ENCODE assay signal across 8 cellular contexts in the genomic region with DNA sequence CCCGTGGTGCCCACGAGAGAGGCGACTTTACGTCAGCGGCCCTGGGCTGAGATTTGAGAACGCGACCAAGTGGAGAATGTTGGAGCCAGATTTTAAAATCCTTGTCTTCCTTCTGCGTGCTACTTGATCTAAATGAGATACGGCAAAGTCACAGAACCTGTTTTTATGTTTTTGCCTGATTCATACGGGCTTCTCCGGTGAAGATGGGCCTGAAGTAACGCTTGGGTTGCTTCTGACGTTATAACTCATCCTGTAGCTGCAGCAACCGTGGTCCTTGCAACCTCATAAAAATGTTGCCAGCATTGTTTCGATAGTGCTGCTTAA. TPM values are rescaled to one million over a fixed set of nuclear protein-coding genes. Genes with fewer than 3 reads are reported as not detected.
DNase-seq lines count a peak whose midpoint lies in the region; ATAC-seq and TF ChIP-seq lines count a peak whose summit lies in the region.

No MANE protein-coding gene starts in this region.

- 12 to 16% methylated on average over 14 to 15 of the region's 15 CpGs for WGBS in lower leg skin, 2 donors

- H3K36me3 Mint-ChIP-seq in CD4-positive, alpha-beta T cell (ENCODE audit: low read depth), result peaks cover 33% of the 10 kb centered on the region
- H3K36me3 Mint-ChIP-seq in type B pancreatic cell, result peaks cover 8% of the 10 kb centered on the region

- peaks cover 13% of the 10 kb centered on the region for H3K4me1 ChIP-seq in HUES48 (ENCODE audit: control insufficient read depth, insufficient read depth, low read length)

- H3K4me3 ChIP-seq in HUES48 (ENCODE audit: low read depth, low read length), result peak overlapping the region; percentile 92
- peak overlapping the region; percentile 98 for H3K4me3 ChIP-seq in brain microvascular endothelial cell (ENCODE audit: low read depth, low read length)
- peak overlapping the region; percentile 82 for H3K4me3 ChIP-seq in lower leg skin (ENCODE audit: low read depth, poor library complexity, severe bottlenecking)

- TF ChIP-seq CTCF in CD4-positive, alpha-beta T cell (IDR thresholded peaks at IDR 0.05), result no peak
- TF ChIP-seq CTCF in brain microvascular endothelial cell (IDR thresholded peaks at IDR 0.05; ENCODE audit: low read depth, low read length, missing control alignments), result no peak
- TF ChIP-seq CTCF in lower leg skin (IDR thresholded peaks at IDR 0.05), result no peak
- TF ChIP-seq CTCF in type B pancreatic cell (conservative IDR thresholded peaks at IDR 0.05), result no peak

- no peak for ATAC-seq in CD4-positive, alpha-beta T cell (ENCODE audit: poor library complexity)

- in situ Hi-C loops in brain microvascular endothelial cell (cut with HindIII; ENCODE audit: low pct_ligation_motif_present, low sequenced_read_pairs), result no loop called here

- no peaks in the 10 kb centered on the region for H3K9me3 Mint-ChIP-seq in CD4-positive, alpha-beta T cell
- no peaks in the 10 kb centered on the region for H3K9me3 Mint-ChIP-seq in type B pancreatic cell

- CTCF ChIA-PET in CD4-positive, alpha-beta T cell (lab: Charles Lee), result no interaction called here

- peak overlapping the region; percentile 96 for H3K4me3 Mint-ChIP-seq in CD4-positive, alpha-beta T cell
- H3K4me3 Mint-ChIP-seq in type B pancreatic cell, result peak overlapping the region; percentile 90

- no peaks in the 10 kb centered on the region for H3K27me3 Mint-ChIP-seq in CD4-positive, alpha-beta T cell
- no peaks in the 10 kb centered on the region for H3K27me3 Mint-ChIP-seq in type B pancreatic cell

- peak overlapping the region; percentile 90 for H3K27ac ChIP-seq in CD4-positive, alpha-beta T cell (ENCODE audit: low read depth, low read length)
- H3K27ac ChIP-seq in HUES48 (ENCODE audit: low read depth, low read length) (peak overlapping the region; percentile 44), brain microvascular endothelial cell (peak overlapping the region; percentile 88)

- intact Hi-C loops in CD4-positive, alpha-beta T cell (cut with DNase I, micrococcal nuclease), result loop anchor here (5.0 to 10.0 kb wide), 7 partner anchors 331 to 1966 kb away; a partner anchor contains a TSS
- intact Hi-C loops in lower leg skin (cut with DNase I; ENCODE audit: low total_unique reads), result no loop called here

- H3K27me3 ChIP-seq in CD4-positive, alpha-beta T cell (ENCODE audit: control insufficient read depth, insufficient read depth, low read length), result no peaks in the 10 kb centered on the region
- H3K27me3 ChIP-seq in HUES48 (ENCODE audit: control insufficient read depth, insufficient read depth, low read length) (no peaks in the 10 kb centered on the region), brain microvascular endothelial cell (replicated peaks) (no peaks in the 10 kb centered on the region)

- DNase-seq in CD4-positive, alpha-beta T cell, result peak in 2 of 10 experiments; percentile 1
- no peak for DNase-seq in brain microvascular endothelial cell
- DNase-seq in lower leg skin (ENCODE audit: low spot score in 2 of 2), result no peak
- DNase-seq in type B pancreatic cell (ENCODE audit: extremely low spot score, unreplicated experiment), result no peak
- no peak for DNase-seq in AG20443 (ENCODE audit: low spot score)
- DNase-seq in HUDEP-2 (lab: John Stamatoyannopoulos, UW; ENCODE audit: unreplicated experiment in 76 of 76), result no peak
- DNase-seq in NCI-H82 (lab: John Stamatoyannopoulos, UW), result no peak

- peak overlapping the region; percentile 74 for H3K9ac ChIP-seq in HUES48 (ENCODE audit: low read depth, low read length)

- no peaks in the 10 kb centered on the region for H3K9me3 ChIP-seq in CD4-positive, alpha-beta T cell (ENCODE audit: control insufficient read depth, low read length)
- H3K9me3 ChIP-seq in HUES48 (ENCODE audit: control insufficient read depth, insufficient read depth, low read length), result no peaks in the 10 kb centered on the region

- peaks cover 57% of the 10 kb centered on the region for H3K4me1 Mint-ChIP-seq in CD4-positive, alpha-beta T cell (ENCODE audit: low read depth)
- peaks cover 21% of the 10 kb centered on the region for H3K4me1 Mint-ChIP-seq in type B pancreatic cell (ENCODE audit: unreplicated experiment)

- peak overlapping the region; percentile 97 for H3K27ac Mint-ChIP-seq in CD4-positive, alpha-beta T cell
- peak overlapping the region; percentile 97 for H3K27ac Mint-ChIP-seq in type B pancreatic cell

- TF ChIP-seq POLR2A in lower leg skin (IDR thresholded peaks at IDR 0.05), result no peak

- POLR2A ChIA-PET in CD4-positive, alpha-beta T cell (lab: Charles Lee), result interaction anchor here (1.0 to 2.9 kb wide), 5 partner anchors 12 to 418 kb away, joined by 4 to 10 read pairs (median 4); a partner anchor contains a TSS

- H3K36me3 ChIP-seq in HUES48 (ENCODE audit: control insufficient read depth, insufficient read depth, low read length) (no peaks in the 10 kb centered on the region; the same call in 1 of the 2 replicates), brain microvascular endothelial cell (replicated peaks) (no peaks in the 10 kb centered on the region)

RNA-seq across cellular contexts. Expression of a gene that starts 0.5 kb away (rescaled TPM):
- 1 to 10 TPM; 2.4 TPM for total RNA-seq in CD4-positive, alpha-beta T cell
- 10 to 100 TPM in 1 of 4 donors, 1 to 10 TPM in 3; 5.6 to 13.1 (median 7.7) TPM for total RNA-seq in lower leg skin
- total RNA-seq in type B pancreatic cell (ENCODE audit: low replicate concordance), result 21.5 and 28.8 TPM in 2 replicates
